In the genomic region with DNA sequence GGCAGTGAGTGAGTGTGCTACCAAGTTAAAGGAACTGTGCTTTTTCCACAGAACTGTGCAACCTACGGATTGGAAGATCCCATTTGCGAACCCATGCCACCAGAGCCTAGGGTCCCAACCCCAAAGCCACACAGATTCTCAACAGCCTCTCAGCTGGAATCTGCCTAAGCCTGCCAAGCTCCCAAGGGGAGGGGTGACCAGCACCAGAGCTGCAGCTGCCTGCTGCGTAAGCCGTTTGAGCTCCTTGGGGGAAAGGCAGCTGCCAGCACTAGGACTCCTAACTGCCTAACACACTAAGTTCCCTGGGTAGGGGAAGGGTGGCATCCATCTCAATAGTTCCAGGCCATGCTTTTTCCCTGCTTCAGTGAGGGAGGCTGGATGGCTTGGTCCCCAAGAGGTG, we compare ENCODE assay signal across 25 cellular contexts.
DNase-seq lines count a peak whose midpoint lies in the region; ATAC-seq, FAIRE-seq and TF ChIP-seq lines count a peak whose summit lies in the region.
"Had no signal": no experiment of that assay in that cellular context is flagged by ENCODE, and none has a peak within 500 bp of the region (broad histone marks: within the 10 kb centered on the region; RNA-seq: fewer than 3 reads in every experiment).

No MANE protein-coding gene starts in this region.

- H2BK12ac ChIP-seq in H9 (ENCODE audit: insufficient read length, low read depth, low read length), result no peak overlapping the region
- H2BK12ac ChIP-seq in H1 (ENCODE audit: low read depth, low read length), result 0 out of 2 replicates have a peak overlapping the region, but pooled peaks have one; percentile 27

- H3K4me3 ChIP-seq in H1 (ENCODE audit: extremely low read depth in 1 of 4, insufficient read depth in 2 of 4, low read depth in 3 of 4, low read length in 4 of 4), result no peak overlapping the region
- no peak overlapping the region for H3K4me3 ChIP-seq in HAP-1
- H3K4me3 ChIP-seq: BLaER1 had no signal

- peaks cover 2% of the 10 kb centered on the region; the same call in 1 of the 2 replicates for H3K27me3 Mint-ChIP-seq in H9 (ENCODE audit: low read depth)
- H3K27me3 Mint-ChIP-seq: CD4-positive, alpha-beta memory T cell; CD4-positive, CD25-positive, alpha-beta regulatory T cell; CD8-positive, alpha-beta memory T cell had no signal

- H2BK20ac ChIP-seq in H9 (ENCODE audit: low read depth, low read length, poor library complexity, severe bottlenecking) (no peak overlapping the region), H1 (ENCODE audit: low read length) (no peak overlapping the region)

- H3K79me2 ChIP-seq in H9 (ENCODE audit: insufficient read depth, low read length) (no peaks in the 10 kb centered on the region), H1 (ENCODE audit: control insufficient read depth in 1 of 2, insufficient read depth in 2 of 2, low read length in 2 of 2) (no peaks in the 10 kb centered on the region)

- H3K9ac ChIP-seq in H9 (ENCODE audit: extremely low read depth, insufficient read length, low read length), result no peak overlapping the region
- H3K9ac ChIP-seq in H1 (replicated peaks in 1 of 4; ENCODE audit: extremely low read depth in 1 of 4, low read depth in 3 of 4, low read length in 3 of 4), result no peak overlapping the region
- H3K9ac ChIP-seq: BLaER1 had no signal

- H2BK120ac ChIP-seq in H9 (ENCODE audit: low read depth, low read length, poor library complexity, severe bottlenecking) (no peak overlapping the region), H1 (replicated peaks; ENCODE audit: low read depth, low read length) (no peak overlapping the region)

- FAIRE-seq in H1 (lab: Jason Lieb, UNC), result no peak
- FAIRE-seq in frontal cortex (lab: Jason Lieb, UNC), result no peak
- FAIRE-seq: A204.1, D721Med, G401.6, GM12891, GM19239 had no signal

- TF ChIP-seq CTCF in H9 (conservative IDR thresholded peaks at IDR 0.05) (no peak), H1 (IDR thresholded peaks at IDR 0.05; ENCODE audit: control extremely low read depth in 1 of 3, insufficient read depth in 1 of 3, low read depth in 1 of 3, low read length in 3 of 3) (no peak)

- H3K27ac ChIP-seq in H9 (ENCODE audit: insufficient read length, low read depth, low read length), result no peak overlapping the region
- no peak overlapping the region for H3K27ac ChIP-seq in H1 (ENCODE audit: low read depth, low read length)
- H3K27ac ChIP-seq: BLaER1 had no signal

- DNase-seq in D341Med (ENCODE audit: low spot score) (peak; percentile 54), H9 (no peak), NCI-H1092 treated with DMSO at 0.1 percent for 48 hours (lab: John Stamatoyannopoulos, UW) (peak; percentile 11), H1 (ENCODE audit: low read depth in 1 of 2, low spot score in 2 of 2) (no peak), HAP-1 (ENCODE audit: low spot score in 2 of 2) (no peak), frontal cortex (ENCODE audit: low spot score in 2 of 2) (no peak), MV-4-11 (lab: John Stamatoyannopoulos, UW) (no peak)
- DNase-seq: 8988T; ACHN; BE2C; C1 segment of cervical spinal cord; CD4-positive, alpha-beta memory T cell; CD4-positive, CD25-positive, alpha-beta regulatory T cell; CD8-positive, alpha-beta memory T cell; COR-L47; DMS79 treated with DMSO at 0.1 percent for 48 hours; GF-D8 had no signal

- H3K4me1 ChIP-seq in H9 (ENCODE audit: insufficient read depth, low read length) (peaks cover 2% of the 10 kb centered on the region; the same call in 1 of the 2 replicates), H1 (replicated peaks in 1 of 4; ENCODE audit: control insufficient read depth in 3 of 4, insufficient read depth in 4 of 4, low read length in 3 of 4) (peaks cover 0 to 5% (median 0%) of the 10 kb centered on the region in 4 experiments; a peak in 1 of 7 replicates), HAP-1 (no peaks in the 10 kb centered on the region)
- H3K4me1 ChIP-seq: BE2C, BLaER1 had no signal

- no peak for TF ChIP-seq POLR2A in H1 (IDR thresholded peaks at IDR 0.05; ENCODE audit: control extremely low read depth in 1 of 2, low read depth in 2 of 2, low read length in 2 of 2)

- H2AK5ac ChIP-seq in H9 (ENCODE audit: insufficient read length, low read length) (no peak overlapping the region), H1 (ENCODE audit: low read depth, low read length) (no peak overlapping the region)

- H3K9me3 ChIP-seq in H9 (ENCODE audit: control insufficient read depth, low read depth, low read length) (no peaks in the 10 kb centered on the region), H1 (ENCODE audit: insufficient read depth in 2 of 2, low read depth in 1 of 2, low read length in 1 of 2) (no peaks in the 10 kb centered on the region), HAP-1 (no peaks in the 10 kb centered on the region)
- H3K9me3 ChIP-seq: BE2C had no signal

- WGBS in H9 (ENCODE audit: extremely low coverage, insufficient read length, low lambda C conversion rate), result no CpG with 5 or more reads among the region's 4 CpGs
- WGBS in H1 (ENCODE audit: extremely low coverage in 1 of 2, insufficient coverage in 1 of 2, insufficient read length in 1 of 2, insufficient replicate concordance in 2 of 2, low coverage in 1 of 2, low lambda C conversion rate in 2 of 2, missing lambda C conversion rate in 1 of 2), 2 experiments, result 85% methylated on average over 4 of the region's 4 CpGs; no CpG with 5 or more reads in 1 of the 2 experiments

- no peak overlapping the region for H3T11ph ChIP-seq in H9 (ENCODE audit: low read length)

- no peak overlapping the region for H4K8ac ChIP-seq in H9 (replicated peaks; ENCODE audit: insufficient read length, low read depth, low read length)
- H4K8ac ChIP-seq in H1 (ENCODE audit: extremely low read depth, insufficient read depth, low read length), result no peak overlapping the region

- CTCF ChIA-PET in H1 (lab: Charles Lee; ENCODE audit: partially characterized antibody), result interaction anchor here (1.4 kb wide), 1 partner anchor 171 kb away, joined by 3 read pairs; no protein-coding TSS in a partner anchor

- H3K56ac ChIP-seq in H9 (ENCODE audit: insufficient read length, low read depth, low read length), result no peak overlapping the region
- H3K56ac ChIP-seq in H1 (replicated peaks; ENCODE audit: insufficient read length, low read depth, low read length), result no peak overlapping the region

- H2BK5ac ChIP-seq in H9 (ENCODE audit: insufficient read length, low read length) (no peak overlapping the region), H1 (ENCODE audit: low read depth, low read length) (no peak overlapping the region)

- POLR2A ChIA-PET in H1 (lab: Charles Lee; ENCODE audit: partially characterized antibody), result no interaction called here

- H3K4ac ChIP-seq in H9 (ENCODE audit: low read depth, low read length) (no peak overlapping the region), H1 (replicated peaks; ENCODE audit: insufficient read length, low read depth, low read length) (no peak overlapping the region)

- in situ Hi-C loops in HAP-1 (cut with MboI; ENCODE audit: low sequenced_read_pairs), result no loop called here

- H4K91ac ChIP-seq in H9 (ENCODE audit: insufficient read length, low read depth, low read length) (no peak overlapping the region), H1 (replicated peaks; ENCODE audit: insufficient read length, low read length) (no peak overlapping the region)

- H3K79me1 ChIP-seq in H9 (ENCODE audit: insufficient read depth, low read depth, low read length, poor library complexity, severe bottlenecking), result no peaks in the 10 kb centered on the region
- no peaks in the 10 kb centered on the region for H3K79me1 ChIP-seq in H1 (ENCODE audit: low read depth, low read length)

- H3K18ac ChIP-seq in H9 (ENCODE audit: insufficient read length, low read depth, low read length), result no peak overlapping the region
- no peak overlapping the region; the same call in 1 of the 2 replicates for H3K18ac ChIP-seq in H1 (ENCODE audit: extremely low read depth, low read length)

- H3K4me3 Mint-ChIP-seq in H9, result no peak overlapping the region
- H3K4me3 Mint-ChIP-seq: CD14-positive monocyte; CD4-positive, alpha-beta memory T cell; CD4-positive, CD25-positive, alpha-beta regulatory T cell; CD8-positive, alpha-beta memory T cell had no signal

- H2BK15ac ChIP-seq in H9 (ENCODE audit: low read depth, low read length) (no peak overlapping the region), H1 (ENCODE audit: low read length) (no peak overlapping the region)

- H3K27me3 ChIP-seq in H9 (ENCODE audit: insufficient read depth, low read length) (no peaks in the 10 kb centered on the region), H1 (replicated peaks in 1 of 4; ENCODE audit: control insufficient read depth in 3 of 4, extremely low read depth in 1 of 4, insufficient read depth in 3 of 4, low read length in 3 of 4) (no peaks in the 10 kb centered on the region), HAP-1 (ENCODE audit: low read depth) (no peaks in the 10 kb centered on the region)
- H3K27me3 ChIP-seq: BE2C, BLaER1 had no signal

- no peak for TF ChIP-seq EP300 in H1 (IDR thresholded peaks at IDR 0.05; ENCODE audit: borderline replicate concordance in 1 of 2, low read depth in 2 of 2, low read length in 2 of 2)

- no peaks in the 10 kb centered on the region for H3K23me2 ChIP-seq in H9 (ENCODE audit: insufficient read length, low read depth, low read length, poor library complexity, severe bottlenecking)
- no peaks in the 10 kb centered on the region for H3K23me2 ChIP-seq in H1 (ENCODE audit: low read depth, low read length)

- H4K20me1 ChIP-seq in H9 (ENCODE audit: control insufficient read depth, insufficient read depth, insufficient read length) (no peaks in the 10 kb centered on the region), H1 (replicated peaks in 1 of 2; ENCODE audit: control insufficient read depth in 1 of 2, insufficient read depth in 2 of 2, low read length in 2 of 2) (no peaks in the 10 kb centered on the region)
- H4K20me1 ChIP-seq: BLaER1 had no signal

- H3K27ac Mint-ChIP-seq in H9, result peak overlapping the region in 2 of 3 experiments; percentile 45 to 93; a peak in 2 of 7 replicates
- H3K27ac Mint-ChIP-seq: CD4-positive, alpha-beta memory T cell; CD4-positive, CD25-positive, alpha-beta regulatory T cell; CD8-positive, alpha-beta memory T cell had no signal

- H3K4me2 ChIP-seq in H9 (ENCODE audit: insufficient read depth, insufficient read length, low read length) (no peak overlapping the region), H1 (ENCODE audit: insufficient read depth in 1 of 2, low read depth in 2 of 2, low read length in 2 of 2) (no peak overlapping the region)
- H3K4me2 ChIP-seq: BLaER1 had no signal

- H3K23ac ChIP-seq in H9 (ENCODE audit: insufficient read length, low read depth, low read length) (no peak overlapping the region), H1 (ENCODE audit: insufficient read length) (no peak overlapping the region)

- H3K9me3 Mint-ChIP-seq in H9, result peaks cover 30 to 31% of the 10 kb centered on the region in 2 experiments

- H3K36me3 ChIP-seq in H1 (ENCODE audit: control insufficient read depth in 2 of 4, insufficient read depth in 4 of 4, low read length in 3 of 4) (no peaks in the 10 kb centered on the region), HAP-1 (replicated peaks) (no peaks in the 10 kb centered on the region)
- H3K36me3 ChIP-seq: BE2C, BLaER1 had no signal

- peak overlapping the region; percentile 36 for H2AFZ ChIP-seq in H9 (ENCODE audit: low read length)
- no peak overlapping the region for H2AFZ ChIP-seq in H1 (ENCODE audit: low read length)

- no peak overlapping the region for H4K5ac ChIP-seq in H9 (ENCODE audit: insufficient read length, low read depth, low read length)
- no peak overlapping the region for H4K5ac ChIP-seq in H1 (ENCODE audit: insufficient read length, low read depth, low read length)

- H3K4me1 Mint-ChIP-seq in H9, result peaks cover 9 to 19% of the 10 kb centered on the region in 2 experiments
- H3K4me1 Mint-ChIP-seq: CD14-positive monocyte; CD4-positive, alpha-beta memory T cell; CD4-positive, CD25-positive, alpha-beta regulatory T cell; CD8-positive, alpha-beta memory T cell had no signal

- peaks cover 27 to 36% (median 30%) of the 10 kb centered on the region in 3 experiments for H3K36me3 Mint-ChIP-seq in H9 (ENCODE audit: insufficient read depth in 1 of 3, low read depth in 3 of 3)
- H3K36me3 Mint-ChIP-seq: CD14-positive monocyte; CD4-positive, alpha-beta memory T cell; CD4-positive, CD25-positive, alpha-beta regulatory T cell; CD8-positive, alpha-beta memory T cell had no signal

- no peak for TF ChIP-seq RAD21 in H1 (IDR thresholded peaks at IDR 0.05 in 1 of 2, conservative IDR thresholded peaks at IDR 0.05 in 1 of 2; ENCODE audit: low read depth in 2 of 2, low read length in 2 of 2)

- ATAC-seq in GM21825 (IDR thresholded peaks at IDR 0.05; ENCODE audit: unreplicated experiment), result no peak

- H3K14ac ChIP-seq in H9 (ENCODE audit: insufficient read depth, low read length), result 0 out of 2 replicates have a peak overlapping the region, but pooled peaks have one; percentile 65
- no peak overlapping the region for H3K14ac ChIP-seq in H1 (ENCODE audit: insufficient read length)

Comparison
In these comparisons a context has a peak if more than half of its experiments do, and no peak if none do; other contexts are left out.
1. DNase-seq: peak in D341Med (single experiment) and NCI-H1092 treated with DMSO at 0.1 percent for 48 hours (single experiment); none in H9 (single experiment), H1 (0 of 2), HAP-1 (0 of 2), frontal cortex (0 of 2) and MV-4-11 (single experiment).